In the genomic region with DNA sequence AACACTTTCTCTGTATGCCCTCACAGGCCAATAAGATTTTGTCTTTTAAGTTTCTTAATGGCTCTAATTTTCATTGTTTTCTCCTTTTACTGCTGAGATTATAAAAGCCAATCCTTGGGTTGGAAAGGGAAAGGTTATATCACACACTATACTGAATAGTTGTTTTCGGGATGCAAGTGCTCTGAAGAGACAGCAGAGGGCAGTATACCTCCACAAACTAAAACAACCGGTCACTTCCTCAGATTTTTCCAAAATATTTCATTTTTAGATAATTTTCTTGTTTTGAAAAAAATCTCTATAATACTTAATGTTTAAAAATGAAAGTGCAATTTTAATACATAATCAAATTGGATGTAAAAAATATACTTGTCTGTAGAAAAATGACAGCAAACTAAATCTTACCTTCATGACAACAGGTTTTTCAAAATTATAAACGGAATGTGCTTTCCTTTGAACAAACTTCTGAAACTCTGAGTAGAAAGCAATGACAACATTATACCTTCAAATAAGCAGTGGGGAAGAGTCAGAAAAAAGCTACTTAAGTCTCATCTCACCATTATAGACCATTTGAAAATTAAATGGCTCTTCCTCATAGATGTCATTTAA, we compare ENCODE assay signal across 8 cellular contexts.
DNase-seq lines count a peak whose midpoint lies in the region; ATAC-seq and TF ChIP-seq lines count a peak whose summit lies in the region.

No MANE protein-coding gene starts in this region.

- no peak overlapping the region for H3K4me3 ChIP-seq in epithelial cell of esophagus (ENCODE audit: low read length)

- H3K4me1 Mint-ChIP-seq in nephron progenitor cell: no peaks in the 10 kb centered on the region

- DNase-seq in NCI-H82 (lab: John Stamatoyannopoulos, UW): peak; percentile 60
- DNase-seq in NCI-H82 treated with DMSO at 0.1 percent for 48 hours (lab: John Stamatoyannopoulos, UW; ENCODE audit: unreplicated experiment): no peak
- DNase-seq in OCI-M1 (lab: John Stamatoyannopoulos, UW): peak; percentile 43
- DNase-seq in epithelial cell of esophagus (ENCODE audit: low read depth): peak; percentile 31
- no peak for DNase-seq in nephron progenitor cell
- DNase-seq in activated CD4-positive, CD25-positive, alpha-beta regulatory T cell (lab: John Stamatoyannopoulos, UW): no peak

- no peaks in the 10 kb centered on the region for H3K27me3 Mint-ChIP-seq in nephron progenitor cell (ENCODE audit: low read depth, poor library complexity)

- peak; percentile 63 for ATAC-seq in HG02884 (IDR thresholded peaks at IDR 0.05; ENCODE audit: unreplicated experiment)
- ATAC-seq in HG03442 (IDR thresholded peaks at IDR 0.05; ENCODE audit: unreplicated experiment): no peak

- no peak overlapping the region for H3K27ac Mint-ChIP-seq in nephron progenitor cell

- peak; percentile 89 for TF ChIP-seq CTCF in epithelial cell of esophagus (IDR thresholded peaks at IDR 0.05; ENCODE audit: insufficient read depth, low read depth, low read length, missing control alignments)
- peak; percentile 93 for TF ChIP-seq CTCF in nephron progenitor cell (IDR thresholded peaks at IDR 0.05)

- H3K36me3 Mint-ChIP-seq in nephron progenitor cell (ENCODE audit: low read depth): peaks cover 23% of the 10 kb centered on the region

- H3K4me3 Mint-ChIP-seq in nephron progenitor cell: no peak overlapping the region

- H3K9me3 Mint-ChIP-seq in nephron progenitor cell: no peaks in the 10 kb centered on the region

Comparison
In these comparisons a context has a peak if more than half of its experiments do, and no peak if none do; other contexts are left out.
1. DNase-seq: peak in NCI-H82 (single experiment), OCI-M1 (single experiment) and epithelial cell of esophagus (single experiment); none in NCI-H82 treated with DMSO at 0.1 percent for 48 hours (single experiment), nephron progenitor cell (single experiment) and activated CD4-positive, CD25-positive, alpha-beta regulatory T cell (0 of 4).